Comparison of ENCODE assay signal across 5 cellular contexts in genomic region chr2:75248581-75248980, GRCh38. TPM values are rescaled to one million over a fixed set of nuclear protein-coding genes. Genes with fewer than 3 reads are reported as not detected.
"Had no signal": no experiment of that assay in that cellular context is flagged by ENCODE, and none has a peak within 500 bp of the region (broad histone marks: within the 10 kb centered on the region; RNA-seq: fewer than 3 reads in every experiment).

No MANE protein-coding gene starts in this region.

RNA-seq across cellular contexts. Expression of gene TACR1, which starts 49.3 kb away (rescaled TPM):
- total RNA-seq: activated CD4-positive, alpha-beta T cell treated with anti-CD3 and anti-CD28 coated beads for 36 hours; cardiac septum; dermis microvascular lymphatic vessel endothelial cell; osteocyte had no signal
- polyA plus RNA-seq: naive thymus-derived CD4-positive, alpha-beta T cell had no signal
